In genomic region chr2:159194241-159194640, GRCh38 we compare ENCODE assay signal across 19 cellular contexts.
DNase-seq lines count a peak whose midpoint lies in the region; ATAC-seq and TF ChIP-seq lines count a peak whose summit lies in the region.
"Had no signal": no experiment of that assay in that cellular context is flagged by ENCODE, and none has a peak within 500 bp of the region (broad histone marks: within the 10 kb centered on the region; RNA-seq: fewer than 3 reads in every experiment).

No MANE protein-coding gene starts in this region.

- no peak overlapping the region for H2BK5ac ChIP-seq in neuronal stem cell (ENCODE audit: low read length)

- no peaks in the 10 kb centered on the region for H3K27me3 ChIP-seq in right cardiac atrium (ENCODE audit: control insufficient read depth, insufficient read depth)
- no peaks in the 10 kb centered on the region for H3K27me3 ChIP-seq in neuronal stem cell (ENCODE audit: control insufficient read depth in 3 of 3, insufficient read depth in 3 of 3, low read depth in 1 of 3, low read length in 3 of 3)
- H3K27me3 ChIP-seq in transverse colon = no peaks in the 10 kb centered on the region
- H3K27me3 ChIP-seq: BE2C, SJCRH30 had no signal

- no peak overlapping the region for H2AK5ac ChIP-seq in neuronal stem cell (ENCODE audit: low read depth, low read length)

- H4K91ac ChIP-seq in neuronal stem cell (ENCODE audit: low read depth, low read length, poor library complexity) = no peak overlapping the region

- H2BK15ac ChIP-seq in neuronal stem cell (ENCODE audit: low read length) = no peak overlapping the region

- H3K4me3 ChIP-seq in right cardiac atrium (ENCODE audit: low read length) (no peak overlapping the region), neuronal stem cell (ENCODE audit: low read length in 2 of 2) (peak overlapping the region in 1 of 2 donors; percentile 58), transverse colon (no peak overlapping the region)
- H3K4me3 ChIP-seq: PC-9, SJCRH30 had no signal

- H3K9me3 ChIP-seq in right cardiac atrium (ENCODE audit: control insufficient read depth, low read length) (no peaks in the 10 kb centered on the region), neuronal stem cell (replicated peaks in 1 of 2; ENCODE audit: control insufficient read depth in 2 of 2, insufficient read depth in 1 of 2, low read depth in 1 of 2, low read length in 2 of 2) (no peaks in the 10 kb centered on the region), transverse colon (no peaks in the 10 kb centered on the region)
- H3K9me3 ChIP-seq: BE2C, SJCRH30 had no signal

- WGBS in right cardiac atrium = 74% methylated on average over 10 of the region's 10 CpGs
- no CpG with 5 or more reads among the region's 10 CpGs for WGBS in neuronal stem cell (ENCODE audit: extremely low coverage in 2 of 2, insufficient read length in 2 of 2, insufficient replicate concordance in 1 of 2), 2 donors
- WGBS in transverse colon (ENCODE audit: low coverage in 1 of 2), 2 donors = 89% methylated on average over 10 of the region's 10 CpGs; no CpG with 5 or more reads in 1 of the 2 donors

- no peak overlapping the region for H2BK12ac ChIP-seq in neuronal stem cell (ENCODE audit: low read length)

- TF ChIP-seq CTCF in transverse colon (IDR thresholded peaks at IDR 0.05) = no peak

- H3K36me3 ChIP-seq in neuronal stem cell (replicated peaks in 1 of 2; ENCODE audit: control insufficient read depth in 2 of 2, insufficient read depth in 2 of 2, low read length in 2 of 2) = peaks cover 0 to 67% of the 10 kb centered on the region in 2 donors
- peaks cover 0 to 10% (median 4%) of the 10 kb centered on the region in 4 donors for H3K36me3 ChIP-seq in transverse colon
- H3K36me3 ChIP-seq: BE2C had no signal

- H2AFZ ChIP-seq in neuronal stem cell (ENCODE audit: low read length) = no peak overlapping the region
- H2AFZ ChIP-seq: PC-9 had no signal

- peak overlapping the region; percentile 3 for H3K18ac ChIP-seq in neuronal stem cell (ENCODE audit: low read length)

- ATAC-seq in right cardiac atrium (peak in 1 of 2 donors; percentile 34), GM18867 (IDR thresholded peaks at IDR 0.05; ENCODE audit: unreplicated experiment) (no peak)

- H3K9ac ChIP-seq in neuronal stem cell (ENCODE audit: low read depth, low read length, poor library complexity) = no peak overlapping the region

- no peak overlapping the region for H3K4ac ChIP-seq in neuronal stem cell (ENCODE audit: low read length)

- no peak overlapping the region for H4K8ac ChIP-seq in neuronal stem cell (ENCODE audit: low read depth, low read length)

- H3K4me1 ChIP-seq in right cardiac atrium (ENCODE audit: control insufficient read depth, insufficient read depth, low read length) (peaks cover 4% of the 10 kb centered on the region), neuronal stem cell (ENCODE audit: control insufficient read depth in 2 of 2, insufficient read depth in 1 of 2, low read depth in 1 of 2, low read length in 2 of 2) (no peaks in the 10 kb centered on the region), transverse colon (no peaks in the 10 kb centered on the region)
- H3K4me1 ChIP-seq: BE2C, SJCRH30 had no signal

- H3K79me1 ChIP-seq in neuronal stem cell (ENCODE audit: low read depth, low read length) = no peaks in the 10 kb centered on the region

- TF ChIP-seq EP300 in transverse colon (IDR thresholded peaks at IDR 0.05; ENCODE audit: low read depth) = no peak

- no peak overlapping the region for H3K14ac ChIP-seq in neuronal stem cell (ENCODE audit: low read length)

- peak overlapping the region; percentile 34 for H3K27ac ChIP-seq in cingulate gyrus (ENCODE audit: low read depth, low read length)
- H3K27ac ChIP-seq in right cardiac atrium (ENCODE audit: low read length) = peak overlapping the region; percentile 74
- no peak overlapping the region for H3K27ac ChIP-seq in neuronal stem cell (replicated peaks; ENCODE audit: low read length)
- H3K27ac ChIP-seq in transverse colon = no peak overlapping the region
- H3K27ac ChIP-seq: PC-9, SJCRH30 had no signal

- TF ChIP-seq POLR2A in transverse colon (IDR thresholded peaks at IDR 0.05) = no peak

- no peak overlapping the region for H3K4me2 ChIP-seq in neuronal stem cell (ENCODE audit: insufficient read depth, low read length, poor library complexity, severe bottlenecking)
- H3K4me2 ChIP-seq: PC-9 had no signal

- H2BK120ac ChIP-seq in neuronal stem cell (ENCODE audit: low read depth, low read length) = peak overlapping the region; percentile 81

- H3K23ac ChIP-seq in neuronal stem cell (ENCODE audit: low read depth, low read length, poor library complexity) = no peak overlapping the region

- in situ Hi-C loops in transverse colon (cut with MboI; ENCODE audit: low pct_ligation_motif_present in 1 of 4, low pct_unique_long_range_greater_than_20kb in 1 of 4, low sequenced_read_pairs in 3 of 4) = no loop called here

- DNase-seq in Ammon's horn (ENCODE audit: low spot score) = peak; percentile 25
- peak in 1 of 3 donors; percentile 65 for DNase-seq in right cardiac atrium
- DNase-seq in neuronal stem cell (ENCODE audit: low spot score) = no peak
- DNase-seq in transverse colon = no peak
- no peak for DNase-seq in NAMALWA (ENCODE audit: low spot score)
- DNase-seq: BE2C, DMS79, H9, HFFc6, NCI-H1417, NCI-H1694 treated with DMSO at 0.1 percent for 48 hours, NCI-H2107, NCI-H510A, NCI-H748 treated with DMSO at 0.1 percent for 48 hours, PC-9, RPMI8226, SJCRH30 had no signal

- intact Hi-C loops in right cardiac atrium (cut with DNase I) = no loop called here
- intact Hi-C loops in transverse colon (cut with DNase I; ENCODE audit: low total_unique reads) = no loop called here

Comparison
In these comparisons a context has a peak if more than half of its experiments do, and no peak if none do; other contexts are left out.
1. H3K27ac ChIP-seq: peak in cingulate gyrus (single experiment) and right cardiac atrium (single experiment); none in neuronal stem cell (single experiment) and transverse colon (0 of 4).